Comparison of ENCODE assay signal across 10 cellular contexts in the genomic region with DNA sequence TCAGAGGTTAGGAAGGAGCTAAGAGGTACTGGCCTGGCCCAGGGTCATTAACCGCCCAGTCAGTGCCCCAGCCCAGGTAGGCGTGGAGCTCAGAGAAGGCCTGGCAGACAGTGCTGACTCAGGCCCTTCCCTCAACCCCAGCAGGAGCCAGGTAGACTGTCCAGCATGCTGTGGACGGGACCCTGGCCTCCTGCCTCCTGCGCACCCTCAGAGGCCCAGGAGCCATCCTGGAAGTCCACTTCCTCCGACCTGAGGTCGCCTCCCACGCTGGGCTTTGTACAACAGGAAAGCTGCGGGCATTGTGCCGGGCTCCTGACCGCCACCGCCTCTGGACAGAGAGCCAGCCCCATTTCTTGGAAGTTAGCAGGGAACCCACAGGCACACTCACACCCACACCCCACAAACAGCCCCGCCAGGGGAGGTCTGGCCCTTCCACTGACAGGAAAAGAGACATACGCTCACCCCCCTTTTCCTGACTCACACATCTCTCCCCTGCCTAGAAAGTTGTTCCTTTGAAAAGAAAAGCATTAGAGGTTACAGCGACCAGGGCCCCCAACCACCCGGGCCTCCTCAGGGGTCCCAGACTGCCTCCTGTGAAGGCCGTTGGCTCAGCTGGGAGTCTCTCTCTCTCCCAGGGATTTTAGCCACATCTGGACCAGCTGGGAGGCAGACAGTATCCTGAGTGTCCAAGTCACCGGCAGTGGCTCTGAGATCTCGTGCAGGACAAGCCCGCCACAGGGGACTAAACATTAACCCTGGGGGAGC. TPM values are rescaled to one million over a fixed set of nuclear protein-coding genes. Genes with fewer than 3 reads are reported as not detected.
DNase-seq lines count a peak whose midpoint lies in the region; ATAC-seq, FAIRE-seq and TF ChIP-seq lines count a peak whose summit lies in the region.
"Had no signal": no experiment of that assay in that cellular context is flagged by ENCODE, and none has a peak within 500 bp of the region (broad histone marks: within the 10 kb centered on the region; RNA-seq: fewer than 3 reads in every experiment).

No MANE protein-coding gene starts in this region.

- peaks cover 62% of the 10 kb centered on the region; the same call in 2 of the 3 replicates for H3K36me3 ChIP-seq in K562 (ENCODE audit: control insufficient read depth, insufficient read depth, low read length)

- FAIRE-seq in K562 (lab: Jason Lieb, UNC): no peak

- TF ChIP-seq POLR2A in K562 (conservative IDR thresholded peaks at IDR 0.05): no peak

- H3K9me3 Mint-ChIP-seq in activated CD4-positive, alpha-beta T cell treated with anti-CD3 and anti-CD28 coated beads for 36 hours (ENCODE audit: low read depth): no peaks in the 10 kb centered on the region

- no peak for TF ChIP-seq CTCF in K562 (IDR thresholded peaks at IDR 0.05 in 2 of 3, conservative IDR thresholded peaks at IDR 0.05 in 1 of 3; ENCODE audit: insufficient read depth in 2 of 3, low read depth in 1 of 3, low read length in 3 of 3)

- POLR2A ChIA-PET in activated CD4-positive, alpha-beta T cell treated with anti-CD3 and anti-CD28 coated beads for 36 hours (lab: Charles Lee): interaction anchor here (1.1 kb wide), 1 partner anchor 39 kb away, joined by 3 read pairs; no protein-coding TSS in a partner anchor
- POLR2A ChIA-PET in K562 (lab: Yijun Ruan, JAX): no interaction called here

- peak; percentile 52 for DNase-seq in activated CD4-positive, alpha-beta T cell treated with anti-CD3 and anti-CD28 coated beads for 36 hours
- DNase-seq in activated CD4-positive, alpha-beta T cell treated with anti-CD3 and anti-CD28 coated beads for 1 hour: no peak
- DNase-seq in K562 (ENCODE audit: extremely low read depth in 1 of 4, low spot score in 3 of 4) (no peak), lung microvascular endothelial cell (ENCODE audit: low read depth in 2 of 2) (peak; percentile 41), NCI-H2081 (lab: John Stamatoyannopoulos, UW) (no peak)

- BruUV-seq in K562 (replicated peaks; lab: Mats Ljungman, UMichigan): no TSS peak

- no peaks in the 10 kb centered on the region for H3K9me3 ChIP-seq in K562 (replicated peaks; ENCODE audit: control insufficient read depth, insufficient read depth, low read depth, low read length)

- peaks cover 64% of the 10 kb centered on the region for H3K79me2 ChIP-seq in K562 (ENCODE audit: control insufficient read depth, insufficient read depth, low read length)

- no peak overlapping the region for H3K4me2 ChIP-seq in K562 (ENCODE audit: insufficient read depth, low read length)

- TF ChIP-seq RAD21 in K562 (CRISPR knock-in tag; conservative IDR thresholded peaks at IDR 0.05 in 1 of 2, IDR thresholded peaks at IDR 0.05 in 1 of 2): no peak

- ATAC-seq in activated CD4-positive, alpha-beta T cell treated with anti-CD3 and anti-CD28 coated beads for 36 hours: peak; percentile 15
- ATAC-seq in K562: no peak
- no peak for ATAC-seq in HG03520 (IDR thresholded peaks at IDR 0.05; ENCODE audit: unreplicated experiment)
- no peak for ATAC-seq in GM18498 (IDR thresholded peaks at IDR 0.05; ENCODE audit: unreplicated experiment)
- ATAC-seq: HCT116 had no signal

- H3K4me1 Mint-ChIP-seq in activated CD4-positive, alpha-beta T cell treated with anti-CD3 and anti-CD28 coated beads for 36 hours: peaks cover 51% of the 10 kb centered on the region

- H2AFZ ChIP-seq in K562 (ENCODE audit: low read depth, low read length): no peak overlapping the region

- TF ChIP-seq EP300 in K562 (IDR thresholded peaks at IDR 0.05; ENCODE audit: low read length): no peak

- H3K9me1 ChIP-seq in K562 (ENCODE audit: control insufficient read depth, insufficient read depth, low read length): no peaks in the 10 kb centered on the region

- H3K36me3 Mint-ChIP-seq in activated CD4-positive, alpha-beta T cell treated with anti-CD3 and anti-CD28 coated beads for 36 hours (ENCODE audit: low read depth): peaks cover 22% of the 10 kb centered on the region

- peak overlapping the region; percentile 55 for H3K27ac Mint-ChIP-seq in activated CD4-positive, alpha-beta T cell treated with anti-CD3 and anti-CD28 coated beads for 36 hours

- in situ Hi-C loops in K562 (cut with MboI): no loop called here

- H3K27me3 Mint-ChIP-seq in activated CD4-positive, alpha-beta T cell treated with anti-CD3 and anti-CD28 coated beads for 36 hours: no peaks in the 10 kb centered on the region

- peaks cover 17 to 64% of the 10 kb centered on the region in 2 experiments for H3K4me1 ChIP-seq in K562 (replicated peaks in 1 of 2; ENCODE audit: control insufficient read depth in 2 of 2, insufficient read depth in 2 of 2, low read length in 2 of 2)

- CTCF ChIA-PET in activated CD4-positive, alpha-beta T cell treated with anti-CD3 and anti-CD28 coated beads for 36 hours (lab: Charles Lee): interaction anchor here (1.4 to 11.8 kb wide), 2 partner anchors 33 to 40 kb away, joined by 3 to 139 read pairs; no protein-coding TSS in a partner anchor
- CTCF ChIA-PET in K562 (lab: Yijun Ruan, JAX; ENCODE audit: low intra/inter-chr PET ratio): interaction anchor here (0.6 kb wide), 1 partner anchor 72 kb away, joined by 3 read pairs; no protein-coding TSS in a partner anchor

- peak overlapping the region; percentile 28; the same call in 1 of the 3 replicates for H3K27ac ChIP-seq in K562 (ENCODE audit: extremely low read depth, low read depth, low read length)
- H3K27ac ChIP-seq in temporal lobe (ENCODE audit: low read depth, low read length): peak overlapping the region; percentile 97
- H3K27ac ChIP-seq: epithelial cell of prostate had no signal

- intact Hi-C loops in activated CD4-positive, alpha-beta T cell treated with anti-CD3 and anti-CD28 coated beads for 36 hours (cut with DNase I, micrococcal nuclease): no loop called here
- intact Hi-C loops in K562 (cut with micrococcal nuclease): no loop called here

- H4K20me1 ChIP-seq in K562 (replicated peaks; ENCODE audit: control insufficient read depth, insufficient read depth, low read length): peaks cover 12% of the 10 kb centered on the region; the same call in 1 of the 2 replicates

- WGBS in K562 (ENCODE audit: insufficient coverage, low coverage, missing lambda C conversion rate): 77% methylated on average over 18 of the region's 19 CpGs

- peak overlapping the region; percentile 8 for H3K4me3 Mint-ChIP-seq in activated CD4-positive, alpha-beta T cell treated with anti-CD3 and anti-CD28 coated beads for 36 hours

- H3K9ac ChIP-seq in K562 (ENCODE audit: insufficient read depth in 1 of 2, low read depth in 2 of 2, low read length in 2 of 2): peak overlapping the region in 1 of 2 experiments; percentile 85; a peak in 2 of 4 replicates

- no peaks in the 10 kb centered on the region for H3K27me3 ChIP-seq in K562 (ENCODE audit: control insufficient read depth in 2 of 2, insufficient read depth in 2 of 2, low read length in 2 of 2)

- H3K4me3 ChIP-seq in K562: no peak overlapping the region

RNA-seq across cellular contexts. Expression of a gene that starts 7.7 kb away (rescaled TPM):
- 10 to 100 TPM; 65.1 to 78.6 TPM for total RNA-seq in activated CD4-positive, alpha-beta T cell treated with anti-CD3 and anti-CD28 coated beads for 36 hours
- 62.0 and 176 TPM in 2 replicates for total RNA-seq in K562 (2011; cell fraction: chromatin; rRNA removed; ENCODE audit: low replicate concordance)
- total RNA-seq in K562 (2011; cell fraction: nucleolus; rRNA removed): 78.8 and 97.7 TPM in 2 replicates
- 55.4 and 58.4 TPM in 2 replicates for total RNA-seq in K562 (2011; cell fraction: nucleoplasm; rRNA removed)
- total RNA-seq in K562 (2014; rRNA removed) (27.1 and 36.2 TPM in 2 replicates), K562 (2014; rRNA removed; fragmentation: Illumina TruSeq; extraction: Trizol) (9.4 and 12.0 TPM in 2 replicates), K562 (2015; rRNA removed; fragmentation: Illumina TruSeq; extraction: Trizol) (25.8 and 25.9 TPM in 2 replicates), K562 (2021) (28.6 and 37.3 TPM in 2 replicates), lung microvascular endothelial cell (27.0 and 37.5 TPM in 2 replicates), temporal lobe (92.0 TPM)
- polyA plus RNA-seq in K562 (2011; rRNA removed) (40.3 and 45.9 TPM in 2 replicates), K562 (2014; fragmentation: Illumina TruSeq; extraction: Trizol) (28.7 and 34.9 TPM in 2 replicates), K562 (2014; fragmentation: Nextera tagmentation; extraction: Ambion mirVana) (1 to 10 TPM in 1 of 2 experiments, under 1 TPM in 1; 0.75 to 2.4 TPM), K562 (2014; rRNA removed) (39.5 and 43.3 TPM in 2 replicates)
- 34.7 and 62.2 TPM in 2 replicates for polyA plus RNA-seq in K562 (2011; cell fraction: cytosol; rRNA removed)
- polyA plus RNA-seq in K562 (2011; cell fraction: nucleus; rRNA removed): 170 and 326 TPM in 2 replicates
- 26.3 and 47.2 TPM in 2 replicates for polyA plus RNA-seq in K562 (2012)
- polyA minus RNA-seq in K562 (2011; rRNA and poly(A)+ RNA removed): 12.0 and 17.4 TPM in 2 replicates
- 13.6 and 18.5 TPM in 2 replicates for polyA minus RNA-seq in K562 (2011; cell fraction: cytosol; rRNA and poly(A)+ RNA removed)
- polyA minus RNA-seq in K562 (2011; cell fraction: nucleus; rRNA and poly(A)+ RNA removed): 30.2 and 36.5 TPM in 2 replicates

RNA-seq across cellular contexts. Expression of a gene that starts 50.4 kb away (rescaled TPM):
- total RNA-seq in activated CD4-positive, alpha-beta T cell treated with anti-CD3 and anti-CD28 coated beads for 36 hours: 1 to 10 TPM; 3.8 to 4.8 TPM
- total RNA-seq in K562 (2011; cell fraction: chromatin; rRNA removed; ENCODE audit: low replicate concordance): 36.0 and 113 TPM in 2 replicates
- total RNA-seq in K562 (2011; cell fraction: nucleolus; rRNA removed): 65.4 and 76.9 TPM in 2 replicates
- total RNA-seq in K562 (2011; cell fraction: nucleoplasm; rRNA removed): 49.2 and 52.3 TPM in 2 replicates
- total RNA-seq in K562 (2014; rRNA removed) (20.7 and 23.6 TPM in 2 replicates), K562 (2014; rRNA removed; fragmentation: Illumina TruSeq; extraction: Trizol) (6.3 and 9.4 TPM in 2 replicates), K562 (2015; rRNA removed; fragmentation: Illumina TruSeq; extraction: Trizol) (13.7 and 15.3 TPM in 2 replicates), K562 (2021) (24.6 and 25.8 TPM in 2 replicates), lung microvascular endothelial cell (19.4 and 27.8 TPM in 2 replicates), temporal lobe (1.5 TPM)
- polyA plus RNA-seq in K562 (2011; rRNA removed) (10.1 and 20.2 TPM in 2 replicates), K562 (2014; fragmentation: Illumina TruSeq; extraction: Trizol) (17.8 and 18.8 TPM in 2 replicates), K562 (2014; fragmentation: Nextera tagmentation; extraction: Ambion mirVana) (1 to 10 TPM in 1 of 2 experiments, under 1 TPM in 1; 0.55 to 1.6 TPM), K562 (2014; rRNA removed) (16.1 and 20.6 TPM in 2 replicates)
- 19.0 and 25.7 TPM in 2 replicates for polyA plus RNA-seq in K562 (2011; cell fraction: cytosol; rRNA removed)
- polyA plus RNA-seq in K562 (2011; cell fraction: nucleus; rRNA removed): 44.6 and 60.7 TPM in 2 replicates
- 11.5 and 21.9 TPM in 2 replicates for polyA plus RNA-seq in K562 (2012)
- polyA minus RNA-seq in K562 (2011; rRNA and poly(A)+ RNA removed): 12.7 and 14.4 TPM in 2 replicates
- polyA minus RNA-seq in K562 (2011; cell fraction: cytosol; rRNA and poly(A)+ RNA removed): 12.8 and 20.2 TPM in 2 replicates
- polyA minus RNA-seq in K562 (2011; cell fraction: nucleus; rRNA and poly(A)+ RNA removed): 24.2 and 31.3 TPM in 2 replicates

RNA-seq across cellular contexts. Expression of a gene that starts 51.6 kb away (rescaled TPM):
- 1 to 10 TPM in 1 of 2 experiments, under 1 TPM in 1; 0.98 to 1.2 TPM for total RNA-seq in activated CD4-positive, alpha-beta T cell treated with anti-CD3 and anti-CD28 coated beads for 36 hours
- total RNA-seq in K562 (2011; cell fraction: chromatin; rRNA removed; ENCODE audit: low replicate concordance): 2.0 and 6.1 TPM in 2 replicates
- 2.8 and 3.8 TPM in 2 replicates for total RNA-seq in K562 (2011; cell fraction: nucleolus; rRNA removed)
- 2.3 TPM in 2 replicates for total RNA-seq in K562 (2011; cell fraction: nucleoplasm; rRNA removed)
- total RNA-seq in K562 (2014; rRNA removed) (0.09 and 0.45 TPM in 2 replicates), K562 (2014; rRNA removed; fragmentation: Illumina TruSeq; extraction: Trizol) (0.15 and 0.16 TPM in 2 replicates), K562 (2015; rRNA removed; fragmentation: Illumina TruSeq; extraction: Trizol) (0.51 and 0.53 TPM in 2 replicates), K562 (2021) (3.0 and 4.0 TPM in 2 replicates), lung microvascular endothelial cell (under 0.01 TPM in 2 replicates), temporal lobe (0.49 TPM)
- polyA plus RNA-seq in K562 (2011; rRNA removed) (0.46 and 0.65 TPM in 2 replicates), K562 (2014; fragmentation: Illumina TruSeq; extraction: Trizol) (0.62 and 0.91 TPM in 2 replicates), K562 (2014; fragmentation: Nextera tagmentation; extraction: Ambion mirVana) (not detected), K562 (2014; rRNA removed) (0.57 and 0.77 TPM in 2 replicates)
- 0.32 and 0.43 TPM in 2 replicates for polyA plus RNA-seq in K562 (2011; cell fraction: cytosol; rRNA removed)
- 2.8 and 6.2 TPM in 2 replicates for polyA plus RNA-seq in K562 (2011; cell fraction: nucleus; rRNA removed)
- 0.77 and 2.3 TPM in 2 replicates for polyA plus RNA-seq in K562 (2012)
- 0.14 and 0.21 TPM in 2 replicates for polyA minus RNA-seq in K562 (2011; rRNA and poly(A)+ RNA removed)
- polyA minus RNA-seq in K562 (2011; cell fraction: cytosol; rRNA and poly(A)+ RNA removed): not detected in 2 replicates
- polyA minus RNA-seq in K562 (2011; cell fraction: nucleus; rRNA and poly(A)+ RNA removed): 0.54 and 0.89 TPM in 2 replicates

Comparison
In these comparisons a context has a peak if more than half of its experiments do, and no peak if none do; other contexts are left out.
1. DNase-seq: peak in activated CD4-positive, alpha-beta T cell treated with anti-CD3 and anti-CD28 coated beads for 36 hours (single experiment) and lung microvascular endothelial cell (2 of 2); none in activated CD4-positive, alpha-beta T cell treated with anti-CD3 and anti-CD28 coated beads for 1 hour (single experiment), K562 (0 of 4) and NCI-H2081 (0 of 2).